In genomic region chr7:130486963-130487324, GRCh38 we compare ENCODE assay signal across 8 cellular contexts. TPM values are rescaled to one million over a fixed set of nuclear protein-coding genes. Genes with fewer than 3 reads are reported as not detected.
A peak's percentile ranks its signal among the peaks of the same experiment; 100 is the strongest.
DNase-seq lines count a peak whose midpoint lies in the region; ATAC-seq lines count a peak whose summit lies in the region.

No MANE protein-coding gene starts in this region.

- H3K4me1 ChIP-seq in iPS-20b (ENCODE audit: insufficient read depth, low read length) (0 out of 2 replicates have a peak, but pooled peaks cover 3% of the 10 kb centered on the region), stomach smooth muscle (ENCODE audit: control insufficient read depth, insufficient read depth, low read length) (peaks cover 25% of the 10 kb centered on the region)

- no peak for DNase-seq in activated CD4-positive, alpha-beta T cell treated with anti-CD3 and anti-CD28 coated beads for 36 hours
- no peak for DNase-seq in activated CD4-positive, alpha-beta T cell treated with anti-CD3 and anti-CD28 coated beads, Interleukin-2, amount 50 U/mL, for 4 hours
- DNase-seq in activated T-helper 1 cell treated with anti-CD3 and anti-CD28 coated beads, Interleukin-12 subunit alpha, Interleukin-12 subunit beta, Interleukin-2, Interleukin-4 antibody, amounts not matched to agents 30 ng/mL and 10 ng/mL and 1 ng/mL, durations not matched to agents 14 hours and 24 hours and 36 hours (ENCODE audit: low spot score) = no peak
- DNase-seq in 8988T (no peak), mucosa of gallbladder (ENCODE audit: low spot score) (no peak), Right ventricle myocardium inferior (ENCODE audit: missing footprints) (no peak)

- CTCF ChIA-PET in activated CD4-positive, alpha-beta T cell treated with anti-CD3 and anti-CD28 coated beads for 36 hours (lab: Charles Lee) = interaction anchor here (0.7 to 2.2 kb wide), 12 partner anchors 11 to 415 kb away, joined by 3 to 6 read pairs (median 4); partner anchors contain the start of genes CPA1 and TMEM209

- no peaks in the 10 kb centered on the region for H3K36me3 Mint-ChIP-seq in activated CD4-positive, alpha-beta T cell treated with anti-CD3 and anti-CD28 coated beads for 36 hours (ENCODE audit: low read depth)
- no peaks in the 10 kb centered on the region for H3K36me3 Mint-ChIP-seq in activated T-helper 1 cell treated with anti-CD3 and anti-CD28 coated beads, Interleukin-12 subunit alpha, Interleukin-12 subunit beta, Interleukin-2, Interleukin-4 antibody, amounts not matched to agents 30 ng/mL and 10 ng/mL and 1 ng/mL, durations not matched to agents 14 hours and 24 hours and 36 hours (ENCODE audit: low read depth)

- ATAC-seq in activated CD4-positive, alpha-beta T cell treated with anti-CD3 and anti-CD28 coated beads for 36 hours = no peak
- no peak for ATAC-seq in Right ventricle myocardium inferior

- H3K4me1 Mint-ChIP-seq in activated CD4-positive, alpha-beta T cell treated with anti-CD3 and anti-CD28 coated beads for 36 hours = peaks cover 27% of the 10 kb centered on the region
- H3K4me1 Mint-ChIP-seq in activated T-helper 1 cell treated with anti-CD3 and anti-CD28 coated beads, Interleukin-12 subunit alpha, Interleukin-12 subunit beta, Interleukin-2, Interleukin-4 antibody, amounts not matched to agents 30 ng/mL and 10 ng/mL and 1 ng/mL, durations not matched to agents 14 hours and 24 hours and 36 hours (ENCODE audit: low read depth) = peaks cover 21% of the 10 kb centered on the region

- POLR2A ChIA-PET in activated CD4-positive, alpha-beta T cell treated with anti-CD3 and anti-CD28 coated beads for 36 hours (lab: Charles Lee) = interaction anchor here (0.6 to 0.7 kb wide), 2 partner anchors 102 to 194 kb away, joined by 3 to 5 read pairs; partner anchors contain the start of gene CPA4

- H3K36me3 ChIP-seq in iPS-20b (ENCODE audit: insufficient read depth, low read depth, low read length) (no peaks in the 10 kb centered on the region), stomach smooth muscle (ENCODE audit: control insufficient read depth in 2 of 2, insufficient read depth in 2 of 2, low read length in 2 of 2) (no peaks in the 10 kb centered on the region)

- H3K27ac ChIP-seq in iPS-20b (ENCODE audit: low read length) = no peak overlapping the region
- no peak overlapping the region for H3K27ac ChIP-seq in stomach smooth muscle (ENCODE audit: low read length)

- peak overlapping the region; percentile 52 for H3K4me3 ChIP-seq in iPS-20b (ENCODE audit: low read length)
- peak overlapping the region; percentile 47 to 71 for H3K4me3 ChIP-seq in stomach smooth muscle (ENCODE audit: low read length in 2 of 2)

- intact Hi-C loops in activated CD4-positive, alpha-beta T cell treated with anti-CD3 and anti-CD28 coated beads for 36 hours (cut with DNase I, micrococcal nuclease) = loop anchor here (1.0 to 10.0 kb wide), 7 partner anchors 46 to 415 kb away; partner anchors contain the start of genes CEP41 (in 1 of the 2) and KLHDC10 (in 1 of the 2)
- intact Hi-C loops in activated T-helper 1 cell treated with anti-CD3 and anti-CD28 coated beads, Interleukin-12 subunit alpha, Interleukin-12 subunit beta, Interleukin-2, Interleukin-4 antibody, amounts not matched to agents 30 ng/mL and 10 ng/mL and 1 ng/mL, durations not matched to agents 14 hours and 24 hours and 36 hours (cut with micrococcal nuclease) = loop anchor here (1.0 to 10.0 kb wide), 6 partner anchors 45 to 414 kb away; partner anchors contain the start of genes CEP41 and COPG2
- intact Hi-C loops in Right ventricle myocardium inferior (cut with DNase I) = loop anchor here (5.0 kb wide), 2 partner anchors 210 to 235 kb away; no protein-coding TSS in a partner anchor

- H3K9me3 Mint-ChIP-seq in activated CD4-positive, alpha-beta T cell treated with anti-CD3 and anti-CD28 coated beads for 36 hours (ENCODE audit: low read depth) = no peaks in the 10 kb centered on the region
- no peaks in the 10 kb centered on the region for H3K9me3 Mint-ChIP-seq in activated T-helper 1 cell treated with anti-CD3 and anti-CD28 coated beads, Interleukin-12 subunit alpha, Interleukin-12 subunit beta, Interleukin-2, Interleukin-4 antibody, amounts not matched to agents 30 ng/mL and 10 ng/mL and 1 ng/mL, durations not matched to agents 14 hours and 24 hours and 36 hours

- H3K9me3 ChIP-seq in iPS-20b (ENCODE audit: insufficient read depth, low read depth, low read length) (no peaks in the 10 kb centered on the region; the same call in 1 of the 2 replicates), stomach smooth muscle (ENCODE audit: control insufficient read depth in 2 of 2, low read length in 2 of 2) (no peaks in the 10 kb centered on the region)

- peaks cover 27% of the 10 kb centered on the region for H3K27me3 ChIP-seq in iPS-20b (ENCODE audit: insufficient read depth, low read length)
- peaks cover 17 to 24% of the 10 kb centered on the region in 2 donors for H3K27me3 ChIP-seq in stomach smooth muscle (ENCODE audit: control insufficient read depth in 1 of 2, insufficient read depth in 2 of 2, low read length in 2 of 2)

- H3K9ac ChIP-seq in iPS-20b (ENCODE audit: low read depth, low read length) = no peak overlapping the region
- no peak overlapping the region for H3K9ac ChIP-seq in stomach smooth muscle (ENCODE audit: low read length in 2 of 2)

- no peak overlapping the region for H3K27ac Mint-ChIP-seq in activated CD4-positive, alpha-beta T cell treated with anti-CD3 and anti-CD28 coated beads for 36 hours
- H3K27ac Mint-ChIP-seq in activated T-helper 1 cell treated with anti-CD3 and anti-CD28 coated beads, Interleukin-12 subunit alpha, Interleukin-12 subunit beta, Interleukin-2, Interleukin-4 antibody, amounts not matched to agents 30 ng/mL and 10 ng/mL and 1 ng/mL, durations not matched to agents 14 hours and 24 hours and 36 hours = no peak overlapping the region

- H3K4me3 Mint-ChIP-seq in activated CD4-positive, alpha-beta T cell treated with anti-CD3 and anti-CD28 coated beads for 36 hours = peak overlapping the region; percentile 61
- peak overlapping the region; percentile 63 for H3K4me3 Mint-ChIP-seq in activated T-helper 1 cell treated with anti-CD3 and anti-CD28 coated beads, Interleukin-12 subunit alpha, Interleukin-12 subunit beta, Interleukin-2, Interleukin-4 antibody, amounts not matched to agents 30 ng/mL and 10 ng/mL and 1 ng/mL, durations not matched to agents 14 hours and 24 hours and 36 hours

- H3K27me3 Mint-ChIP-seq in activated CD4-positive, alpha-beta T cell treated with anti-CD3 and anti-CD28 coated beads for 36 hours = peaks cover 41% of the 10 kb centered on the region
- H3K27me3 Mint-ChIP-seq in activated T-helper 1 cell treated with anti-CD3 and anti-CD28 coated beads, Interleukin-12 subunit alpha, Interleukin-12 subunit beta, Interleukin-2, Interleukin-4 antibody, amounts not matched to agents 30 ng/mL and 10 ng/mL and 1 ng/mL, durations not matched to agents 14 hours and 24 hours and 36 hours (ENCODE audit: insufficient read depth) = peaks cover 43% of the 10 kb centered on the region

RNA-seq across cellular contexts. Expression of gene MEST, which starts 4.9 kb away (rescaled TPM):
- total RNA-seq in activated CD4-positive, alpha-beta T cell treated with anti-CD3 and anti-CD28 coated beads for 36 hours = 1 to 10 TPM; 1.7 to 1.9 TPM
- 4.1 and 9.1 TPM in 2 replicates for total RNA-seq in activated T-helper 1 cell treated with anti-CD3 and anti-CD28 coated beads, Interleukin-12 subunit alpha, Interleukin-12 subunit beta, Interleukin-2, Interleukin-4 antibody, amounts not matched to agents 30 ng/mL and 10 ng/mL and 1 ng/mL, durations not matched to agents 14 hours and 24 hours and 36 hours
- total RNA-seq in mucosa of gallbladder (18.6 TPM), Right ventricle myocardium inferior (10.7 TPM)

RNA-seq across cellular contexts. Expression of gene CEP41, which starts 46.1 kb away (rescaled TPM):
- total RNA-seq in activated CD4-positive, alpha-beta T cell treated with anti-CD3 and anti-CD28 coated beads for 36 hours = 10 to 100 TPM; 19.7 to 21.2 TPM
- total RNA-seq in activated T-helper 1 cell treated with anti-CD3 and anti-CD28 coated beads, Interleukin-12 subunit alpha, Interleukin-12 subunit beta, Interleukin-2, Interleukin-4 antibody, amounts not matched to agents 30 ng/mL and 10 ng/mL and 1 ng/mL, durations not matched to agents 14 hours and 24 hours and 36 hours = 17.1 and 17.8 TPM in 2 replicates
- total RNA-seq in mucosa of gallbladder (15.7 TPM), Right ventricle myocardium inferior (3.8 TPM)
